In genomic region chr5:1885777-1886633, GRCh38 we compare ENCODE assay signal across 22 cellular contexts. TPM values are rescaled to one million over a fixed set of nuclear protein-coding genes. Genes with fewer than 3 reads are reported as not detected.
DNase-seq lines count a peak whose midpoint lies in the region; ATAC-seq, FAIRE-seq and TF ChIP-seq lines count a peak whose summit lies in the region.
"Had no signal": no experiment of that assay in that cellular context is flagged by ENCODE, and none has a peak within 500 bp of the region (broad histone marks: within the 10 kb centered on the region; RNA-seq: fewer than 3 reads in every experiment).

No MANE protein-coding gene starts in this region.

- peak; percentile 2 for ATAC-seq in Right ventricle myocardium inferior
- no peak for ATAC-seq in lower lobe of right lung
- no peak for ATAC-seq in gastroesophageal sphincter
- no peak for ATAC-seq in GM21737 (IDR thresholded peaks at IDR 0.05; ENCODE audit: unreplicated experiment)
- ATAC-seq: upper lobe of right lung had no signal

- no peak for FAIRE-seq in endothelial cell of umbilical vein (lab: Jason Lieb, UNC)

- TF ChIP-seq POLR2A in endothelial cell of umbilical vein (IDR thresholded peaks at IDR 0.05; ENCODE audit: low read depth, low read length) (no peak), vagina (IDR thresholded peaks at IDR 0.05) (no peak), gastroesophageal sphincter (IDR thresholded peaks at IDR 0.05) (no peak)

- H3K36me3 ChIP-seq in endothelial cell of umbilical vein (ENCODE audit: control insufficient read depth in 2 of 2, extremely low read depth in 1 of 2, insufficient read depth in 2 of 2, low read length in 2 of 2), result no peaks in the 10 kb centered on the region
- H3K36me3 ChIP-seq in lower lobe of right lung, result no peaks in the 10 kb centered on the region
- H3K36me3 ChIP-seq in vagina, result no peaks in the 10 kb centered on the region
- no peaks in the 10 kb centered on the region for H3K36me3 ChIP-seq in gastroesophageal sphincter
- H3K36me3 ChIP-seq: upper lobe of right lung had no signal

- no peak overlapping the region for H2AFZ ChIP-seq in endothelial cell of umbilical vein (ENCODE audit: low read depth, low read length)

- H3K9me1 ChIP-seq in endothelial cell of umbilical vein (replicated peaks; ENCODE audit: control insufficient read depth, extremely low read depth, insufficient read depth, low read length), result no peaks in the 10 kb centered on the region

- no peak overlapping the region for H3K9ac ChIP-seq in endothelial cell of umbilical vein (replicated peaks; ENCODE audit: extremely low read depth, insufficient read depth, low read length)
- H3K9ac ChIP-seq: KMS-11 had no signal

- intact Hi-C loops in Right ventricle myocardium inferior (cut with DNase I), result loop anchor here (5.0 kb wide), 2 partner anchors 46 to 61 kb away; no protein-coding TSS in a partner anchor
- intact Hi-C loops in cardiac septum (cut with DNase I), result loop anchor here (2.0 to 5.0 kb wide), 2 partner anchors 46 to 85 kb away; partner anchors contain the start of gene NDUFS6
- intact Hi-C loops in endothelial cell of umbilical vein (cut with micrococcal nuclease), result no loop called here
- intact Hi-C loops in lower lobe of right lung (cut with DNase I), result no loop called here
- intact Hi-C loops in vagina (cut with DNase I), result no loop called here

- H3K27me3 ChIP-seq in endothelial cell of umbilical vein (ENCODE audit: control insufficient read depth in 2 of 2, insufficient read depth in 2 of 2, low read length in 2 of 2) (peaks cover 58 to 69% of the 10 kb centered on the region in 2 experiments), lower lobe of right lung (ENCODE audit: low read depth) (peaks cover 98% of the 10 kb centered on the region), vagina (no peaks in the 10 kb centered on the region), gastroesophageal sphincter (peaks cover 96% of the 10 kb centered on the region)

- dilution Hi-C loops in endothelial cell of umbilical vein (cut with MboI; ENCODE audit: extremely low pct_ligation_motif_present, low sequenced_read_pairs), result no loop called here

- 0% methylated on average over 2 of the region's 57 CpGs; no CpG with 5 or more reads in 1 of the 2 donors for WGBS in gastroesophageal sphincter (ENCODE audit: low coverage in 1 of 2), 2 donors

- H3K79me2 ChIP-seq in endothelial cell of umbilical vein (ENCODE audit: control insufficient read depth, insufficient read depth, low read length), result no peaks in the 10 kb centered on the region

- TF ChIP-seq EP300 in gastroesophageal sphincter (IDR thresholded peaks at IDR 0.05), result no peak

- DNase-seq in Right ventricle myocardium inferior (ENCODE audit: missing footprints) (no peak), cardiac septum (ENCODE audit: low spot score) (no peak), endothelial cell of umbilical vein (ENCODE audit: low read depth, low spot score) (no peak), lower lobe of right lung (peak; percentile 32), vagina (ENCODE audit: extremely low spot score in 2 of 2) (no peak), HCEC 1CT (no peak)
- DNase-seq: ACHN; activated effector memory CD4-positive, alpha-beta T cell treated with Interleukin-2 at 50 U/mL for 16 hours; amygdala; kidney glomerular epithelial cell; NCI-H1092 treated with DMSO at 0.1 percent for 48 hours; NK-92 treated with Interleukin-12 subunit alpha and Interleukin-12 subunit beta, amount 100 ng/mL, for 24 hours; stimulated activated CD4-positive, alpha-beta T cell treated with anti-CD3 and anti-CD28 coated beads, Interleukin-12 subunit alpha, Interleukin-12 subunit beta, amount 100 ng/mL, for 4 hours; stimulated activated naive CD4-positive, alpha-beta T cell treated with Interleukin-2 at 50 U/mL for 16 hours; upper lobe of right lung had no signal

- no peak for TF ChIP-seq CTCF in endothelial cell of umbilical vein (IDR thresholded peaks at IDR 0.05; ENCODE audit: extremely low read depth in 1 of 2, insufficient read depth in 1 of 2, low read depth in 1 of 2, low read length in 2 of 2)
- no peak for TF ChIP-seq CTCF in lower lobe of right lung (IDR thresholded peaks at IDR 0.05)
- TF ChIP-seq CTCF in vagina (IDR thresholded peaks at IDR 0.05), result no peak
- no peak for TF ChIP-seq CTCF in gastroesophageal sphincter (IDR thresholded peaks at IDR 0.05)

- CTCF ChIA-PET in endothelial cell of umbilical vein (lab: Charles Lee), result no interaction called here

- no peak overlapping the region for H3K4me2 ChIP-seq in endothelial cell of umbilical vein (ENCODE audit: insufficient read depth, low read length)
- H3K4me2 ChIP-seq: KMS-11 had no signal

- H3K4me3 ChIP-seq in endothelial cell of umbilical vein (replicated peaks in 1 of 3; ENCODE audit: insufficient read depth in 1 of 3, low read depth in 1 of 3, low read length in 3 of 3) (no peak overlapping the region), lower lobe of right lung (no peak overlapping the region), vagina (peak overlapping the region; percentile 31 to 50), gastroesophageal sphincter (no peak overlapping the region)
- H3K4me3 ChIP-seq: upper lobe of right lung had no signal

- H3K9me3 ChIP-seq in endothelial cell of umbilical vein (replicated peaks; ENCODE audit: control insufficient read depth, insufficient read depth, low read length), result no peaks in the 10 kb centered on the region
- H3K9me3 ChIP-seq in lower lobe of right lung, result no peaks in the 10 kb centered on the region
- no peaks in the 10 kb centered on the region for H3K9me3 ChIP-seq in vagina
- no peaks in the 10 kb centered on the region for H3K9me3 ChIP-seq in gastroesophageal sphincter
- H3K9me3 ChIP-seq: upper lobe of right lung had no signal

- no peaks in the 10 kb centered on the region for H4K20me1 ChIP-seq in endothelial cell of umbilical vein (replicated peaks; ENCODE audit: control insufficient read depth, extremely low read depth, insufficient read depth, low read length)

- H3K27ac ChIP-seq in endothelial cell of umbilical vein (ENCODE audit: insufficient read depth, low read depth, low read length) (no peak overlapping the region), lower lobe of right lung (no peak overlapping the region), vagina (peak overlapping the region; percentile 67), gastroesophageal sphincter (no peak overlapping the region)
- H3K27ac ChIP-seq: KMS-11, upper lobe of right lung had no signal

- no TSS peak for BruUV-seq in endothelial cell of umbilical vein (replicated peaks; lab: Mats Ljungman, UMichigan)

- H3K4me1 ChIP-seq in endothelial cell of umbilical vein (ENCODE audit: control insufficient read depth, extremely low read depth, insufficient read depth, low read length), result no peaks in the 10 kb centered on the region
- H3K4me1 ChIP-seq in lower lobe of right lung, result peaks cover 28% of the 10 kb centered on the region
- peaks cover 30% of the 10 kb centered on the region for H3K4me1 ChIP-seq in vagina
- peaks cover 0 to 80% (median 23%) of the 10 kb centered on the region in 3 donors for H3K4me1 ChIP-seq in gastroesophageal sphincter

- POLR2A ChIA-PET in endothelial cell of umbilical vein (lab: Charles Lee), result no interaction called here

TF ChIP-seq in endothelial cell of umbilical vein, 7 proteins besides CTCF, POLR2A, EP300 and RAD21:
- peak; percentile 55 for TF ChIP-seq EZH2 (IDR thresholded peaks at IDR 0.05; ENCODE audit: borderline replicate concordance, low read depth, low read length, severe bottlenecking)
- no peak for TF ChIP-seq FOS (IDR thresholded peaks at IDR 0.05; ENCODE audit: borderline replicate concordance, insufficient read depth, low read length)

RNA-seq across cellular contexts. Expression of gene IRX4, which starts 3.3 kb away (rescaled TPM):
- total RNA-seq in Right ventricle myocardium inferior (17.6 TPM), cardiac septum (12.1 TPM), endothelial cell of umbilical vein (not detected in 2 replicates), lower lobe of right lung (not detected), vagina (26.8 TPM), gastroesophageal sphincter (under 1 TPM in 1 of 4 donors, not detected in 3; 0.96 TPM)
- not detected in 2 replicates for polyA plus RNA-seq in endothelial cell of umbilical vein
- not detected in 2 replicates for polyA plus RNA-seq in endothelial cell of umbilical vein (2011; cell fraction: cytosol; rRNA removed)
- polyA plus RNA-seq in endothelial cell of umbilical vein (2011; cell fraction: nucleus; rRNA removed), result not detected in 2 replicates
- polyA plus RNA-seq in endothelial cell of umbilical vein (2012), result not detected in 2 replicates
- polyA minus RNA-seq in endothelial cell of umbilical vein, result not detected in 2 replicates
- not detected for polyA minus RNA-seq in endothelial cell of umbilical vein (2011; cell fraction: cytosol; rRNA and poly(A)+ RNA removed)
- not detected in 2 replicates for polyA minus RNA-seq in endothelial cell of umbilical vein (2011; cell fraction: nucleus; rRNA and poly(A)+ RNA removed)
- total RNA-seq: epithelial cell of proximal tubule; mucosa of gallbladder; posterior vena cava; T-helper 1 cell treated with Interleukin-12 subunit alpha and Interleukin-12 subunit beta and Interleukin-4 antibody, amounts not matched to agents 30 ng/mL and 1 ng/mL, for 36 hours; upper lobe of right lung had no signal

Comparison
In these comparisons a context has a peak if more than half of its experiments do, and no peak if none do; other contexts are left out.
1. H3K4me3 ChIP-seq: peak in vagina (2 of 2); none in endothelial cell of umbilical vein (0 of 3), lower lobe of right lung (single experiment) and gastroesophageal sphincter (0 of 2).
2. intact Hi-C loops: an anchor here in Right ventricle myocardium inferior (5.0 kb wide) and cardiac septum (2.0 to 5.0 kb wide); none called in endothelial cell of umbilical vein, lower lobe of right lung and vagina.